ENCODE assay signal across 9 cellular contexts in genomic region chr9:20658677-20659473, GRCh38. TPM values are rescaled to one million over a fixed set of nuclear protein-coding genes. Genes with fewer than 3 reads are reported as not detected.
DNase-seq lines count a peak whose midpoint lies in the region; ATAC-seq and TF ChIP-seq lines count a peak whose summit lies in the region.
"Had no signal": no experiment of that assay in that cellular context is flagged by ENCODE, and none has a peak within 500 bp of the region (broad histone marks: within the 10 kb centered on the region; RNA-seq: fewer than 3 reads in every experiment).

No MANE protein-coding gene starts in this region.

- H3K4me2 ChIP-seq in GM23248 (ENCODE audit: unreplicated experiment) = peak overlapping the region; percentile 81

- H3K4me1 ChIP-seq in GM23248 (ENCODE audit: insufficient read depth) = no peaks in the 10 kb centered on the region
- peaks cover 0 to 20% (median 8%) of the 10 kb centered on the region in 3 donors for H3K4me1 ChIP-seq in esophagus squamous epithelium
- H3K4me1 ChIP-seq: SJSA1 had no signal

- TF ChIP-seq POLR2A in esophagus squamous epithelium (IDR thresholded peaks at IDR 0.05) = no peak

- WGBS in GM23248 (ENCODE audit: low coverage in 1 of 2, low lambda C conversion rate in 2 of 2, missing lambda C conversion rate in 2 of 2), 2 experiments = 34 to 39% methylated on average over 13 of the region's 13 CpGs
- 59 to 83% methylated on average over 7 to 13 of the region's 13 CpGs for WGBS in esophagus squamous epithelium, 2 donors

- peaks cover 26% of the 10 kb centered on the region for H3K79me2 ChIP-seq in GM23248 (ENCODE audit: insufficient read depth)

- no peak for ATAC-seq in GM18909 (IDR thresholded peaks at IDR 0.05; ENCODE audit: poor library complexity, unreplicated experiment)
- ATAC-seq in left lobe of liver = no peak

- peaks cover 4% of the 10 kb centered on the region for H3K4me1 Mint-ChIP-seq in progenitor cell of endocrine pancreas (ENCODE audit: low read depth)

- H3K4me3 Mint-ChIP-seq in progenitor cell of endocrine pancreas (ENCODE audit: low read depth) = no peak overlapping the region

- H3K9ac ChIP-seq in GM23248 = peak overlapping the region; percentile 83

- H3K36me3 ChIP-seq in GM23248 (ENCODE audit: low read depth) (no peaks in the 10 kb centered on the region), esophagus squamous epithelium (no peaks in the 10 kb centered on the region)
- H3K36me3 ChIP-seq: SJSA1 had no signal

- intact Hi-C loops in esophagus squamous epithelium (cut with DNase I) = no loop called here

- peak overlapping the region; percentile 99 for H3K27ac Mint-ChIP-seq in progenitor cell of endocrine pancreas

- H2AFZ ChIP-seq in GM23248 = peak overlapping the region; percentile 100

- peak overlapping the region; percentile 43 for H3K27ac ChIP-seq in GM23248
- H3K27ac ChIP-seq in esophagus squamous epithelium = peak overlapping the region; percentile 66 to 81 (median 78)
- H3K27ac ChIP-seq: SJSA1 had no signal

- TF ChIP-seq CTCF in esophagus squamous epithelium (IDR thresholded peaks at IDR 0.05) (no peak), progenitor cell of endocrine pancreas (IDR thresholded peaks at IDR 0.05; ENCODE audit: unreplicated experiment) (no peak)

- no peaks in the 10 kb centered on the region for H4K20me1 ChIP-seq in GM23248 (ENCODE audit: insufficient read depth)

- H3K9me3 Mint-ChIP-seq in progenitor cell of endocrine pancreas (ENCODE audit: low read depth) = peaks cover 14% of the 10 kb centered on the region

- in situ Hi-C loops in GM23248 (cut with MboI) = no loop called here

- H3K27me3 Mint-ChIP-seq in progenitor cell of endocrine pancreas = no peaks in the 10 kb centered on the region

- H3F3A ChIP-seq in GM23248 (ENCODE audit: insufficient read depth) = no peaks in the 10 kb centered on the region

- DNase-seq in GM23248 = peak; percentile 47
- peak; percentile 5 for DNase-seq in RPMI8226
- no peak for DNase-seq in esophagus squamous epithelium (lab: John Stamatoyannopoulos, UW)
- DNase-seq in progenitor cell of endocrine pancreas (ENCODE audit: low spot score, unreplicated experiment) = no peak
- DNase-seq in left lobe of liver (ENCODE audit: low spot score) = no peak
- no peak for DNase-seq in effector CD8-positive, alpha-beta T cell (lab: John Stamatoyannopoulos, UW)
- no peak for DNase-seq in SHP77 (lab: John Stamatoyannopoulos, UW)

- H3K9me3 ChIP-seq in GM23248 (ENCODE audit: low read depth) (no peaks in the 10 kb centered on the region), esophagus squamous epithelium (no peaks in the 10 kb centered on the region)
- H3K9me3 ChIP-seq: SJSA1 had no signal

- peaks cover 3% of the 10 kb centered on the region for H3K36me3 Mint-ChIP-seq in progenitor cell of endocrine pancreas (ENCODE audit: insufficient read depth)

- H3K4me3 ChIP-seq in GM23248 (peak overlapping the region; percentile 99), esophagus squamous epithelium (peak overlapping the region; percentile 25 to 68 (median 56))
- H3K4me3 ChIP-seq: SJSA1 had no signal

- H3K27me3 ChIP-seq in GM23248 (replicated peaks; ENCODE audit: insufficient read depth) (no peaks in the 10 kb centered on the region), esophagus squamous epithelium (no peaks in the 10 kb centered on the region)
- H3K27me3 ChIP-seq: SJSA1 had no signal

- H3K9me2 ChIP-seq in GM23248 (ENCODE audit: insufficient read depth) = peaks cover 12% of the 10 kb centered on the region; the same call in 1 of the 2 replicates

RNA-seq across cellular contexts. Expression of gene FOCAD, which starts 25.2 kb away (rescaled TPM):
- 32.8 and 67.4 TPM in 2 replicates for total RNA-seq in GM23248 (2014; rRNA removed; shearing (Covaris generic))
- polyA plus RNA-seq in GM23248 (2016; fragmentation: Nextera tagmentation; extraction: Ambion mirVana) = 18.6 and 20.8 TPM in 2 replicates
- total RNA-seq in esophagus squamous epithelium (10 to 100 TPM; 20.7 to 34.9 (median 25.5) TPM), progenitor cell of endocrine pancreas (65.6 and 68.2 TPM in 2 replicates), left lobe of liver (7.5 TPM)

RNA-seq across cellular contexts. Expression of gene MLLT3, which starts 36.6 kb away (rescaled TPM):
- total RNA-seq in GM23248 (2014; rRNA removed; shearing (Covaris generic)) = 11.9 and 12.1 TPM in 2 replicates
- polyA plus RNA-seq in GM23248 (2016; fragmentation: Nextera tagmentation; extraction: Ambion mirVana) = 7.1 and 7.5 TPM in 2 replicates
- total RNA-seq in esophagus squamous epithelium (10 to 100 TPM in 1 of 4 donors, 1 to 10 TPM in 3; 8.2 to 21.5 (median 8.6) TPM), progenitor cell of endocrine pancreas (23.8 and 25.8 TPM in 2 replicates), left lobe of liver (2.0 TPM)

Comparison
In these comparisons a context has a peak if more than half of its experiments do, and no peak if none do; other contexts are left out.
1. DNase-seq: peak in GM23248 (single experiment) and RPMI8226 (single experiment); none in esophagus squamous epithelium (single experiment), progenitor cell of endocrine pancreas (single experiment), left lobe of liver (single experiment), effector CD8-positive, alpha-beta T cell (single experiment) and SHP77 (0 of 2).